Comparison of ENCODE assay signal across 26 cellular contexts in genomic region chr4:156892695-156893211, GRCh38.
A peak's percentile ranks its signal among the peaks of the same experiment; 100 is the strongest.
DNase-seq lines count a peak whose midpoint lies in the region; ATAC-seq, FAIRE-seq and TF ChIP-seq lines count a peak whose summit lies in the region.
"Had no signal": no experiment of that assay in that cellular context is flagged by ENCODE, and none has a peak within 500 bp of the region (broad histone marks: within the 10 kb centered on the region; RNA-seq: fewer than 3 reads in every experiment).

No MANE protein-coding gene starts in this region.

- H3K9me3 ChIP-seq in SK-N-SH (no peaks in the 10 kb centered on the region), GM23248 (ENCODE audit: low read depth) (no peaks in the 10 kb centered on the region), astrocyte (ENCODE audit: insufficient read depth, low read depth, low read length) (no peaks in the 10 kb centered on the region), mesenchymal stem cell (ENCODE audit: control insufficient read depth, low read length) (no peaks in the 10 kb centered on the region)
- H3K9me3 ChIP-seq: A549 had no signal

- no peak overlapping the region for H3K4ac ChIP-seq in mesenchymal stem cell (ENCODE audit: low read depth in 1 of 2, low read length in 2 of 2)

- H3K18ac ChIP-seq in mesenchymal stem cell (ENCODE audit: low read depth in 1 of 2, low read length in 2 of 2): no peak overlapping the region

- H3K9ac ChIP-seq in SK-N-SH (no peak overlapping the region), GM23248 (no peak overlapping the region), astrocyte (ENCODE audit: low read length) (no peak overlapping the region), mesenchymal stem cell (ENCODE audit: low read length) (no peak overlapping the region)

- no peaks in the 10 kb centered on the region for H3K9me3 Mint-ChIP-seq in astrocyte (ENCODE audit: unreplicated experiment)
- no peaks in the 10 kb centered on the region for H3K9me3 Mint-ChIP-seq in activated T-helper 2 cell treated with anti-CD3 and anti-CD28 coated beads, Interferon-gamma antibody, Interleukin-2, Interleukin-4, amounts not matched to agents 10 μg/mL and 5 μg/mL and 100 μg/mL, durations not matched to agents 14 hours and 24 hours and 36 hours
- H3K9me3 Mint-ChIP-seq: GM23338 had no signal

- WGBS in SK-N-SH (ENCODE audit: low lambda C conversion rate): 74% methylated on average over 2 of the region's 2 CpGs
- 69 to 81% methylated on average over 2 of the region's 2 CpGs for WGBS in GM23248 (ENCODE audit: low coverage in 1 of 2, low lambda C conversion rate in 2 of 2, missing lambda C conversion rate in 2 of 2), 2 experiments
- 60% methylated on average over 2 of the region's 2 CpGs for WGBS in mesenchymal stem cell

- H2BK15ac ChIP-seq in mesenchymal stem cell (ENCODE audit: low read depth, poor library complexity, severe bottlenecking): no peak overlapping the region

- no peak overlapping the region for H2BK12ac ChIP-seq in mesenchymal stem cell (ENCODE audit: low read length in 2 of 2)

- H3K23ac ChIP-seq in mesenchymal stem cell (ENCODE audit: low read length in 2 of 2): no peak overlapping the region

- ATAC-seq in SK-N-SH treated with all-trans-retinoic acid at 6 μM for 48 hours (peak; percentile 54), HG02970 (IDR thresholded peaks at IDR 0.05; ENCODE audit: low FRiP score, unreplicated experiment) (no peak)
- ATAC-seq: A549, GM12878, GM23338, HepG2, PC-3 had no signal

- H3K27me3 ChIP-seq in SK-N-SH (ENCODE audit: insufficient read depth) (no peaks in the 10 kb centered on the region), GM23248 (replicated peaks; ENCODE audit: insufficient read depth) (no peaks in the 10 kb centered on the region), astrocyte (ENCODE audit: insufficient read depth, low read length) (no peaks in the 10 kb centered on the region), mesenchymal stem cell (ENCODE audit: control insufficient read depth in 1 of 2, insufficient read depth in 1 of 2, low read length in 2 of 2) (no peaks in the 10 kb centered on the region)

- POLR2A ChIA-PET in SK-N-SH (lab: Yijun Ruan, JAX): no interaction called here

- H3K4me2 ChIP-seq in SK-N-SH (no peak overlapping the region), GM23248 (ENCODE audit: unreplicated experiment) (no peak overlapping the region), astrocyte (ENCODE audit: low read length) (no peak overlapping the region), mesenchymal stem cell (ENCODE audit: low read length, poor library complexity, severe bottlenecking) (no peak overlapping the region)
- H3K4me2 ChIP-seq: A549, GM23338 had no signal

- no peak for TF ChIP-seq RAD21 in SK-N-SH (IDR thresholded peaks at IDR 0.05; ENCODE audit: low read length)

- TF ChIP-seq POLR2A in GM12892 (IDR thresholded peaks at IDR 0.05; ENCODE audit: low read depth, low read length): no peak

- no peaks in the 10 kb centered on the region for H3K79me1 ChIP-seq in mesenchymal stem cell (replicated peaks; ENCODE audit: low read length, poor library complexity, severe bottlenecking)

- peaks cover 54% of the 10 kb centered on the region for H3K4me1 Mint-ChIP-seq in astrocyte (ENCODE audit: low read depth, unreplicated experiment)
- no peaks in the 10 kb centered on the region for H3K4me1 Mint-ChIP-seq in activated T-helper 2 cell treated with anti-CD3 and anti-CD28 coated beads, Interferon-gamma antibody, Interleukin-2, Interleukin-4, amounts not matched to agents 10 μg/mL and 5 μg/mL and 100 μg/mL, durations not matched to agents 14 hours and 24 hours and 36 hours (ENCODE audit: low read depth)
- H3K4me1 Mint-ChIP-seq: CD4-positive, CD25-positive, alpha-beta regulatory T cell had no signal

- no peak overlapping the region for H3K4me3 Mint-ChIP-seq in astrocyte (ENCODE audit: unreplicated experiment)
- no peak overlapping the region for H3K4me3 Mint-ChIP-seq in activated T-helper 2 cell treated with anti-CD3 and anti-CD28 coated beads, Interferon-gamma antibody, Interleukin-2, Interleukin-4, amounts not matched to agents 10 μg/mL and 5 μg/mL and 100 μg/mL, durations not matched to agents 14 hours and 24 hours and 36 hours (ENCODE audit: low read depth)
- H3K4me3 Mint-ChIP-seq: CD4-positive, CD25-positive, alpha-beta regulatory T cell; GM23338 had no signal

- no peak overlapping the region for H2BK120ac ChIP-seq in mesenchymal stem cell (ENCODE audit: low read depth, low read length)

- no peak overlapping the region for H3K27ac Mint-ChIP-seq in astrocyte (ENCODE audit: unreplicated experiment)
- H3K27ac Mint-ChIP-seq in activated T-helper 2 cell treated with anti-CD3 and anti-CD28 coated beads, Interferon-gamma antibody, Interleukin-2, Interleukin-4, amounts not matched to agents 10 μg/mL and 5 μg/mL and 100 μg/mL, durations not matched to agents 14 hours and 24 hours and 36 hours: no peak overlapping the region
- H3K27ac Mint-ChIP-seq: CD4-positive, CD25-positive, alpha-beta regulatory T cell; GM23338 had no signal

- H3K9me2 ChIP-seq in SK-N-SH: no peaks in the 10 kb centered on the region
- H3K9me2 ChIP-seq in GM23248 (ENCODE audit: insufficient read depth): no peaks in the 10 kb centered on the region

- H3K14ac ChIP-seq in mesenchymal stem cell (ENCODE audit: low read length in 2 of 2): no peak overlapping the region

- H4K8ac ChIP-seq in mesenchymal stem cell (ENCODE audit: low read length): no peak overlapping the region

- H3K36me3 ChIP-seq in SK-N-SH (replicated peaks in 1 of 2; ENCODE audit: control insufficient read depth in 1 of 2, insufficient read depth in 2 of 2, low read length in 1 of 2) (no peaks in the 10 kb centered on the region), GM23248 (ENCODE audit: low read depth) (no peaks in the 10 kb centered on the region), astrocyte (ENCODE audit: insufficient read depth, low read length) (no peaks in the 10 kb centered on the region), mesenchymal stem cell (ENCODE audit: control insufficient read depth in 1 of 2, insufficient read depth in 2 of 2, low read depth in 1 of 2, low read length in 2 of 2) (no peaks in the 10 kb centered on the region)

- H3K4me1 ChIP-seq in SK-N-SH (ENCODE audit: control insufficient read depth in 1 of 2, insufficient read depth in 2 of 2, low read depth in 1 of 2, low read length in 1 of 2): peaks cover 0 to 30% of the 10 kb centered on the region in 2 experiments; a peak in 2 of 4 replicates
- peaks cover 37% of the 10 kb centered on the region for H3K4me1 ChIP-seq in GM23248 (ENCODE audit: insufficient read depth)
- peaks cover 4% of the 10 kb centered on the region for H3K4me1 ChIP-seq in astrocyte (ENCODE audit: insufficient read depth, low read length)
- peaks cover 6% of the 10 kb centered on the region for H3K4me1 ChIP-seq in mesenchymal stem cell (ENCODE audit: control insufficient read depth, insufficient read depth, low read depth, low read length)
- H3K4me1 ChIP-seq: A549 had no signal

- TF ChIP-seq CTCF in SK-N-SH (IDR thresholded peaks at IDR 0.05): no peak
- TF ChIP-seq CTCF in astrocyte (IDR thresholded peaks at IDR 0.05; ENCODE audit: insufficient read depth, low read depth, low read length): no peak

- H4K20me1 ChIP-seq in SK-N-SH (ENCODE audit: insufficient read depth): no peaks in the 10 kb centered on the region; the same call in 1 of the 2 replicates
- no peaks in the 10 kb centered on the region for H4K20me1 ChIP-seq in GM23248 (ENCODE audit: insufficient read depth)
- peaks cover 44% of the 10 kb centered on the region for H4K20me1 ChIP-seq in astrocyte (ENCODE audit: insufficient read depth, low read length)

- H2AK5ac ChIP-seq in mesenchymal stem cell (ENCODE audit: low read length, severe bottlenecking): no peak overlapping the region

- H2AFZ ChIP-seq in SK-N-SH (ENCODE audit: low read depth) (no peak overlapping the region), GM23248 (no peak overlapping the region), astrocyte (ENCODE audit: low read depth, low read length) (no peak overlapping the region), mesenchymal stem cell (ENCODE audit: low read depth, low read length) (no peak overlapping the region)
- H2AFZ ChIP-seq: GM23338 had no signal

- FAIRE-seq in astrocyte (lab: Jason Lieb, UNC): peak; percentile 45
- no peak for FAIRE-seq in GM12892 (lab: Jason Lieb, UNC)
- FAIRE-seq: A549, G401.6, GM12878, GM18507, HepG2 had no signal

- peaks cover 8% of the 10 kb centered on the region for H3K36me3 Mint-ChIP-seq in astrocyte (ENCODE audit: low read depth, unreplicated experiment)
- H3K36me3 Mint-ChIP-seq in activated T-helper 2 cell treated with anti-CD3 and anti-CD28 coated beads, Interferon-gamma antibody, Interleukin-2, Interleukin-4, amounts not matched to agents 10 μg/mL and 5 μg/mL and 100 μg/mL, durations not matched to agents 14 hours and 24 hours and 36 hours (ENCODE audit: low read depth): no peaks in the 10 kb centered on the region
- H3K36me3 Mint-ChIP-seq: CD4-positive, CD25-positive, alpha-beta regulatory T cell had no signal

- H3K4me3 ChIP-seq in SK-N-SH (ENCODE audit: low read depth in 2 of 2, low read length in 1 of 2) (no peak overlapping the region), GM23248 (no peak overlapping the region), astrocyte (ENCODE audit: insufficient read depth, low read depth, low read length) (no peak overlapping the region), mesenchymal stem cell (ENCODE audit: insufficient read depth in 1 of 2, low read depth in 1 of 2, low read length in 2 of 2) (no peak overlapping the region)
- H3K4me3 ChIP-seq: A549, GM12878, GM23338, SK-N-MC had no signal

- no peak for DNase-seq in SK-N-SH
- DNase-seq in GM23248: peak; percentile 27
- DNase-seq in astrocyte (ENCODE audit: low read depth): peak; percentile 27
- peak; percentile 32 for DNase-seq in mesenchymal stem cell
- no peak for DNase-seq in activated T-helper 2 cell treated with anti-CD3 and anti-CD28 coated beads, Interferon-gamma antibody, Interleukin-2, Interleukin-4, amounts not matched to agents 10 μg/mL and 5 μg/mL and 100 μg/mL, durations not matched to agents 14 hours and 24 hours and 36 hours (ENCODE audit: low spot score)
- DNase-seq in GM12892 (ENCODE audit: insufficient read length): no peak
- DNase-seq: Calu3; CD4-positive, CD25-positive, alpha-beta regulatory T cell; DMS79; KG1; NCI-H1105 treated with DMSO at 0.1 percent for 48 hours; NCI-H187; NCI-H226; NCI-H526; NK-92 treated with Interleukin-12 subunit alpha and Interleukin-12 subunit beta, amount 100 ng/mL, for 24 hours; PC-3; Right ventricle myocardium superior had no signal

- TF ChIP-seq EP300 in SK-N-SH (IDR thresholded peaks at IDR 0.05; ENCODE audit: borderline replicate concordance in 1 of 2, low read depth in 1 of 2, low read length in 1 of 2): no peak

- no peak overlapping the region for H2BK5ac ChIP-seq in mesenchymal stem cell (ENCODE audit: low read depth, low read length, poor library complexity, severe bottlenecking)

- intact Hi-C loops in activated T-helper 2 cell treated with anti-CD3 and anti-CD28 coated beads, Interferon-gamma antibody, Interleukin-2, Interleukin-4, amounts not matched to agents 10 μg/mL and 5 μg/mL and 100 μg/mL, durations not matched to agents 14 hours and 24 hours and 36 hours (cut with micrococcal nuclease): no loop called here

- H3K27ac ChIP-seq in SK-N-SH (ENCODE audit: low read depth in 2 of 2, low read length in 1 of 2): no peak overlapping the region
- H3K27ac ChIP-seq in GM23248: no peak overlapping the region
- no peak overlapping the region for H3K27ac ChIP-seq in astrocyte (ENCODE audit: low read depth, low read length)
- peak overlapping the region; percentile 38 for H3K27ac ChIP-seq in mesenchymal stem cell (ENCODE audit: low read length, poor library complexity, severe bottlenecking)
- H3K27ac ChIP-seq: A549, SK-N-MC had no signal

- H3K27me3 Mint-ChIP-seq in astrocyte (ENCODE audit: low read depth, unreplicated experiment): no peaks in the 10 kb centered on the region
- no peaks in the 10 kb centered on the region for H3K27me3 Mint-ChIP-seq in activated T-helper 2 cell treated with anti-CD3 and anti-CD28 coated beads, Interferon-gamma antibody, Interleukin-2, Interleukin-4, amounts not matched to agents 10 μg/mL and 5 μg/mL and 100 μg/mL, durations not matched to agents 14 hours and 24 hours and 36 hours (ENCODE audit: low read depth)
- H3K27me3 Mint-ChIP-seq: CD4-positive, CD25-positive, alpha-beta regulatory T cell had no signal

- H4K91ac ChIP-seq in mesenchymal stem cell (ENCODE audit: low read length): no peak overlapping the region

- CTCF ChIA-PET in SK-N-SH (lab: Yijun Ruan, JAX): interaction anchor here (0.7 kb wide), 1 partner anchor 75 kb away, joined by 3 read pairs; no protein-coding TSS in a partner anchor

- in situ Hi-C loops in GM23248 (cut with MboI): no loop called here

- H3K79me2 ChIP-seq in SK-N-SH (ENCODE audit: insufficient read depth) (peaks cover 94% of the 10 kb centered on the region), GM23248 (ENCODE audit: insufficient read depth) (peaks cover 86% of the 10 kb centered on the region), astrocyte (ENCODE audit: insufficient read depth, low read length) (peaks cover 90% of the 10 kb centered on the region)

- H3F3A ChIP-seq in SK-N-SH (replicated peaks; ENCODE audit: insufficient read depth) (peaks cover 35% of the 10 kb centered on the region), GM23248 (ENCODE audit: insufficient read depth) (peaks cover 19% of the 10 kb centered on the region)

Comparison
In these comparisons a context has a peak if more than half of its experiments do, and no peak if none do; other contexts are left out.
1. DNase-seq: peak in GM23248 (single experiment), astrocyte (single experiment) and mesenchymal stem cell (single experiment); none in SK-N-SH (single experiment), activated T-helper 2 cell treated with anti-CD3 and anti-CD28 coated beads, Interferon-gamma antibody, Interleukin-2, Interleukin-4, amounts not matched to agents 10 μg/mL and 5 μg/mL and 100 μg/mL, durations not matched to agents 14 hours and 24 hours and 36 hours (single experiment) and GM12892 (single experiment).